In the genomic region with DNA sequence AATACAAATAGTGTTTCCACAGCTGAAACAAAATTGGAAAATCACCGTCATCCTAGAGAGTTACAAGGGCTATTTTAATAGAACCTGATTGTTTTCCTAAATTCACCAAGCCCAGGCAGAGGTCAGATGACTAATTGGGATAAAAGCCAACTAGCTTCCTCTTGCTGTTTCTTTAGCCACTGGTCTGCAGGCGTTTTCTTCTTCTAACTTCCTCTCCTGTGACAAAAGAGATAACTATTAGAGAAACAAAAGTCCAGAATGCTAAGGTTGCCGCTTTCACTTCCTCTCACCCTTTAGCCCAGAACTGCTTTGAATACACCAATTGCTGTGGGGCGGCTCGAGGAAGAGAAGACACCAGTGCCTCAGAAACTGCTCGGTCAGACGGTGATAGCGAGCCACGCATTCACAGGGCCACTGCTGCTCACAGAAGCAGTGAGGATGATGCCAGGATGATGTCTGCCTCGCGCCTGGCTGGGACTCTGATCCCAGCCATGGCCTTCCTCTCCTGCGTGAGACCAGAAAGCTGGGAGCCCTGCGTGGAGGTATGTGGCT, we compare ENCODE assay signal across 9 cellular contexts. TPM values are rescaled to one million over a fixed set of nuclear protein-coding genes. Genes with fewer than 3 reads are reported as not detected.
A peak's percentile ranks its signal among the peaks of the same experiment; 100 is the strongest.
DNase-seq lines count a peak whose midpoint lies in the region; ATAC-seq and TF ChIP-seq lines count a peak whose summit lies in the region.
"Had no signal": no experiment of that assay in that cellular context is flagged by ENCODE, and none has a peak within 500 bp of the region (broad histone marks: within the 10 kb centered on the region; RNA-seq: fewer than 3 reads in every experiment).

A gene (plus strand): TSS at position 380 of the 552 bp plus-strand sequence. CDS start 70 bp downstream, at position 450.

- no peaks in the 10 kb centered on the region for H3K36me3 Mint-ChIP-seq in activated naive CD8-positive, alpha-beta T cell treated with anti-CD3 and anti-CD28 coated beads, Interleukin-2, amount 50 U/mL, for 24 hours (ENCODE audit: low read depth)

- in situ Hi-C loops in Caki2 (cut with HindIII; ENCODE audit: low pct_unique_long_range_greater_than_20kb, low sequenced_read_pairs): no loop called here

- no peaks in the 10 kb centered on the region for H3K27me3 ChIP-seq in H7 (ENCODE audit: control insufficient read depth, insufficient read depth, low read length)

- intact Hi-C loops in left cardiac atrium (cut with DNase I): loop anchor here in 1 of 2 donors (10.0 kb wide), 1 partner anchor 71 kb away; no protein-coding TSS in a partner anchor

- H3K36me3 ChIP-seq in H7 (replicated peaks; ENCODE audit: control insufficient read depth, insufficient read depth, low read length): no peaks in the 10 kb centered on the region

- DNase-seq in Caki2 (ENCODE audit: low read depth): peak; percentile 81
- DNase-seq in HK-2 (ENCODE audit: unreplicated experiment): peak; percentile 7
- peak; percentile 6 for DNase-seq in activated naive CD8-positive, alpha-beta T cell treated with anti-CD3 and anti-CD28 coated beads, Interleukin-2, amount 50 U/mL, for 24 hours
- peak; percentile 74 for DNase-seq in left cardiac atrium
- peak; percentile 93 for DNase-seq in pulmonary artery endothelial cell (ENCODE audit: low read depth, low spot score)
- DNase-seq in GM10266 (ENCODE audit: extremely low spot score): no peak
- DNase-seq in H7: no peak

- peaks cover 5% of the 10 kb centered on the region for H3K27me3 Mint-ChIP-seq in activated naive CD8-positive, alpha-beta T cell treated with anti-CD3 and anti-CD28 coated beads, Interleukin-2, amount 50 U/mL, for 24 hours

- H3K4me1 Mint-ChIP-seq in activated naive CD8-positive, alpha-beta T cell treated with anti-CD3 and anti-CD28 coated beads, Interleukin-2, amount 50 U/mL, for 24 hours: peaks cover 3% of the 10 kb centered on the region

- ATAC-seq in GM21360 (IDR thresholded peaks at IDR 0.05; ENCODE audit: unreplicated experiment) (peak; percentile 99), left cardiac atrium (peak; percentile 85 to 92)
- ATAC-seq in activated naive CD8-positive, alpha-beta T cell treated with anti-CD3 and anti-CD28 coated beads, Interleukin-2, amount 50 U/mL, for 24 hours: peak; percentile 52
- ATAC-seq: Panc1 had no signal

- TF ChIP-seq CTCF in GM10266 (IDR thresholded peaks at IDR 0.05; ENCODE audit: control insufficient read depth, insufficient read depth, low read depth, missing control alignments): no peak

- H3K4me3 ChIP-seq in H7 (ENCODE audit: insufficient read depth, low read depth, low read length): no peak within 1 kb of the TSS

- no peaks in the 10 kb centered on the region for H3K9me3 Mint-ChIP-seq in activated naive CD8-positive, alpha-beta T cell treated with anti-CD3 and anti-CD28 coated beads, Interleukin-2, amount 50 U/mL, for 24 hours

- H3K4me3 Mint-ChIP-seq in activated naive CD8-positive, alpha-beta T cell treated with anti-CD3 and anti-CD28 coated beads, Interleukin-2, amount 50 U/mL, for 24 hours: no peak within 1 kb of the TSS

- H3K27ac Mint-ChIP-seq in activated naive CD8-positive, alpha-beta T cell treated with anti-CD3 and anti-CD28 coated beads, Interleukin-2, amount 50 U/mL, for 24 hours: no peak within 1 kb of the TSS

RNA-seq across cellular contexts. Expression of the gene that starts here (rescaled TPM):
- 3.3 and 5.9 TPM in 2 replicates for total RNA-seq in Caki2 (2014; rRNA removed; shearing (Covaris generic); ENCODE audit: low replicate concordance)
- total RNA-seq in left cardiac atrium (10 to 100 TPM; 19.8 to 22.6 TPM), pulmonary artery endothelial cell (51.7 and 123 TPM in 2 replicates)
- total RNA-seq in H7 (2014; rRNA removed; shearing (Covaris generic)): 0.07 TPM in 1 of 2 replicates, not detected in the other

Comparison
In these comparisons a context has a peak if more than half of its experiments do, and no peak if none do; other contexts are left out.
1. DNase-seq: peak in Caki2 (single experiment), HK-2 (single experiment), activated naive CD8-positive, alpha-beta T cell treated with anti-CD3 and anti-CD28 coated beads, Interleukin-2, amount 50 U/mL, for 24 hours (single experiment), left cardiac atrium (single experiment) and pulmonary artery endothelial cell (single experiment); none in GM10266 (single experiment) and H7 (single experiment).
2. Peak in every context shown above with its lines, with median percentiles within 50 percentile points of each other: ATAC-seq.